Comparison of ENCODE assay signal across 1 cellular context in genomic region chr12:6753772-6754356, GRCh38.
A peak's percentile ranks its signal among the peaks of the same experiment; 100 is the strongest.
TF ChIP-seq lines count a peak whose summit lies in the region.

No MANE protein-coding gene starts in this region.

TF ChIP-seq in GM12878, 131 proteins besides CTCF, POLR2A, EP300 and RAD21:
- TF ChIP-seq SMARCA5 (IDR thresholded peaks at IDR 0.05) (0 out of 2 replicates have a peak, but pooled peaks have one; percentile 42), SP1 (IDR thresholded peaks at IDR 0.05; ENCODE audit: low read depth, low read length) (peak; percentile 0), RELB (IDR thresholded peaks at IDR 0.05; ENCODE audit: low read depth) (no peak), LARP7 (IDR thresholded peaks at IDR 0.05) (no peak), WRNIP1 (IDR thresholded peaks at IDR 0.05; ENCODE audit: borderline replicate concordance, low read depth, low read length) (0 out of 2 replicates have a peak, but pooled peaks have one; percentile 42), NR2C1 (IDR thresholded peaks at IDR 0.05) (peak; percentile 35; the same call in 1 of the 2 replicates), MXI1 (IDR thresholded peaks at IDR 0.05; ENCODE audit: low read depth, low read length) (no peak; the same call in 1 of the 2 replicates), SMC3 (IDR thresholded peaks at IDR 0.05; ENCODE audit: borderline replicate concordance, low read length) (peak; percentile 97), POLR2AphosphoS5 (IDR thresholded peaks at IDR 0.05; ENCODE audit: low read length) (no peak), MTA2 (IDR thresholded peaks at IDR 0.05; ENCODE audit: low read depth) (no peak), ZBTB11 (CRISPR knock-in tag; IDR thresholded peaks at IDR 0.05) (no peak), NR2F1 (conservative IDR thresholded peaks at IDR 0.05) (peak; percentile 87), TARDBP (IDR thresholded peaks at IDR 0.05; ENCODE audit: borderline replicate concordance) (peak; percentile 2; the same call in 1 of the 2 replicates), ZNF687 (IDR thresholded peaks at IDR 0.05) (0 out of 2 replicates have a peak, but pooled peaks have one; percentile 35)
